In the genomic region with DNA sequence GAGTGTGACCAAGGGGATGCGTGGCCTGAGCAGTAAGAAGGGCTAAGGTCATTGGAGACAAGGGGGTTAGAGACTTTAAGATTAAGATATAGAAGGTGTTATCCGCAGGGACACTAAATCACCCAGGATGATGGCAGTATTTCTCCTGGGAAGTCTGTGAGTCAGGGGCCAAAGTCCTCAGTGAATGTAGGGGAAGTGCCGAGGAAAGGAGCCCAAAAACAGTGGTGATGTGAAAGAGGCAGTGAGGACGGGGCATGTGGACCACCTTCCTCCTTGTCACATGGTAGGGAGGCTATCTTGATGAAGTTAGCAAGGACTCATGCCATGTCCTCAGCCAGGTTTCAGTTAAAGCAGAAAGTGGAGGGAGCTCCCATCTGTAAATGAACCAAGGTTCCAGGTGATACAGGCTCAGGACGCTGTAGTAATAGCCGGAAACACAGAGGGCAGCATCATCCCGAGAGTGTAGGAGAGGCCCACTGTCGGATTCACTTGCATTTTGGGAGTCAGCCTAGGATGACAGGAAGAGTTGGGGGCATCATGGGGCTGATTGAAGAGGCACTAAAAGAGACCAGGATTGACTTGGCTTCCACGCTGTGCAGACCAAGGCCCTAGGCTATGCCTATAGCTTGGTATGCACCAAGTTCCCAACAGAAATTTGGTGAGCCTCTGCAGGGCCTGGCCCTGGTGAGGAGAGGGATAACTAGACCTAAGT, we compare ENCODE assay signal across 1 cellular context.
TF ChIP-seq lines count a peak whose summit lies in the region.

No MANE protein-coding gene starts in this region.

TF ChIP-seq in HepG2, 621 proteins besides CTCF, POLR2A, EP300 and RAD21 (continued from another document and continues in another):
- TF ChIP-seq, protein P1, sequence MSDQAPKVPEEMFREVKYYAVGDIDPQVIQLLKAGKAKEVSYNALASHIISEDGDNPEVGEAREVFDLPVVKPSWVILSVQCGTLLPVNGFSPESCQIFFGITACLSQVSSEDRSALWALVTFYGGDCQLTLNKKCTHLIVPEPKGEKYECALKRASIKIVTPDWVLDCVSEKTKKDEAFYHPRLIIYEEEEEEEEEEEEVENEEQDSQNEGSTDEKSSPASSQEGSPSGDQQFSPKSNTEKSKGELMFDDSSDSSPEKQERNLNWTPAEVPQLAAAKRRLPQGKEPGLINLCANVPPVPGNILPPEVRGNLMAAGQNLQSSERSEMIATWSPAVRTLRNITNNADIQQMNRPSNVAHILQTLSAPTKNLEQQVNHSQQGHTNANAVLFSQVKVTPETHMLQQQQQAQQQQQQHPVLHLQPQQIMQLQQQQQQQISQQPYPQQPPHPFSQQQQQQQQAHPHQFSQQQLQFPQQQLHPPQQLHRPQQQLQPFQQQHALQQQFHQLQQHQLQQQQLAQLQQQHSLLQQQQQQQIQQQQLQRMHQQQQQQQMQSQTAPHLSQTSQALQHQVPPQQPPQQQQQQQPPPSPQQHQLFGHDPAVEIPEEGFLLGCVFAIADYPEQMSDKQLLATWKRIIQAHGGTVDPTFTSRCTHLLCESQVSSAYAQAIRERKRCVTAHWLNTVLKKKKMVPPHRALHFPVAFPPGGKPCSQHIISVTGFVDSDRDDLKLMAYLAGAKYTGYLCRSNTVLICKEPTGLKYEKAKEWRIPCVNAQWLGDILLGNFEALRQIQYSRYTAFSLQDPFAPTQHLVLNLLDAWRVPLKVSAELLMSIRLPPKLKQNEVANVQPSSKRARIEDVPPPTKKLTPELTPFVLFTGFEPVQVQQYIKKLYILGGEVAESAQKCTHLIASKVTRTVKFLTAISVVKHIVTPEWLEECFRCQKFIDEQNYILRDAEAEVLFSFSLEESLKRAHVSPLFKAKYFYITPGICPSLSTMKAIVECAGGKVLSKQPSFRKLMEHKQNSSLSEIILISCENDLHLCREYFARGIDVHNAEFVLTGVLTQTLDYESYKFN (CRISPR knock-in tag; conservative IDR thresholded peaks at IDR 0.05), result no peak
- TF ChIP-seq SNRNP70 (IDR thresholded peaks at IDR 0.05; ENCODE audit: low read depth, low read length) (no peak), ATF4 (CRISPR knock-in tag; IDR thresholded peaks at IDR 0.05) (no peak), ZNF501 (CRISPR knock-in tag; IDR thresholded peaks at IDR 0.05) (peak; percentile 64), XBP1 (CRISPR knock-in tag; IDR thresholded peaks at IDR 0.05) (no peak), ZBTB20 (CRISPR knock-in tag; IDR thresholded peaks at IDR 0.05; ENCODE audit: borderline replicate concordance, low read depth) (0 out of 2 replicates have a peak, but pooled peaks have one; percentile 28), ZNF574 (CRISPR knock-in tag; IDR thresholded peaks at IDR 0.05) (peak; percentile 56), ISL2 (CRISPR knock-in tag; IDR thresholded peaks at IDR 0.05) (no peak), PHF20 (CRISPR knock-in tag; IDR thresholded peaks at IDR 0.05) (peak; percentile 19; the same call in 1 of the 2 replicates), RCOR2 (CRISPR knock-in tag; IDR thresholded peaks at IDR 0.05) (no peak), ZBTB44 (CRISPR knock-in tag; IDR thresholded peaks at IDR 0.05) (no peak), MLX (CRISPR knock-in tag; IDR thresholded peaks at IDR 0.05) (no peak), MEIS2 (CRISPR knock-in tag; IDR thresholded peaks at IDR 0.05) (0 out of 2 replicates have a peak, but pooled peaks have one; percentile 44), HMGXB4 (CRISPR knock-in tag; IDR thresholded peaks at IDR 0.05; ENCODE audit: borderline replicate concordance in 1 of 2, low read depth in 1 of 2) (peak; percentile 43 to 68; a peak in 3 of 4 replicates), ZFX (CRISPR knock-in tag; IDR thresholded peaks at IDR 0.05; ENCODE audit: low read depth) (peak; percentile 50; the same call in 1 of the 2 replicates), ZNF543 (CRISPR knock-in tag; IDR thresholded peaks at IDR 0.05) (no peak), ZNF746 (CRISPR knock-in tag; IDR thresholded peaks at IDR 0.05) (no peak), ZNF883 (CRISPR knock-in tag; IDR thresholded peaks at IDR 0.05; ENCODE audit: not compliant biosample characterization) (no peak), ZNF138 (CRISPR knock-in tag; IDR thresholded peaks at IDR 0.05; ENCODE audit: low read depth) (no peak), ETV5 (CRISPR knock-in tag; IDR thresholded peaks at IDR 0.05; ENCODE audit: borderline replicate concordance) (peak; percentile 67; the same call in 1 of the 2 replicates), ZNF234 (CRISPR knock-in tag; conservative IDR thresholded peaks at IDR 0.05) (no peak), ZNF30 (CRISPR knock-in tag; IDR thresholded peaks at IDR 0.05) (no peak), ZBTB39 (CRISPR knock-in tag; IDR thresholded peaks at IDR 0.05) (no peak), PHF21A (CRISPR knock-in tag; IDR thresholded peaks at IDR 0.05) (no peak; the same call in 1 of the 2 replicates), AKAP8 (CRISPR knock-in tag; IDR thresholded peaks at IDR 0.05) (peak; percentile 55; the same call in 1 of the 2 replicates), MXD4 (CRISPR knock-in tag; IDR thresholded peaks at IDR 0.05) (no peak), ZNF230 (CRISPR knock-in tag; IDR thresholded peaks at IDR 0.05) (0 out of 2 replicates have a peak, but pooled peaks have one; percentile 25), NFIC (IDR thresholded peaks at IDR 0.05; ENCODE audit: low read length) (no peak), ZNF772 (CRISPR knock-in tag; IDR thresholded peaks at IDR 0.05) (0 out of 2 replicates have a peak, but pooled peaks have one; percentile 34), E2F5 (CRISPR knock-in tag; conservative IDR thresholded peaks at IDR 0.05) (no peak)
- TF ChIP-seq, protein P2, sequence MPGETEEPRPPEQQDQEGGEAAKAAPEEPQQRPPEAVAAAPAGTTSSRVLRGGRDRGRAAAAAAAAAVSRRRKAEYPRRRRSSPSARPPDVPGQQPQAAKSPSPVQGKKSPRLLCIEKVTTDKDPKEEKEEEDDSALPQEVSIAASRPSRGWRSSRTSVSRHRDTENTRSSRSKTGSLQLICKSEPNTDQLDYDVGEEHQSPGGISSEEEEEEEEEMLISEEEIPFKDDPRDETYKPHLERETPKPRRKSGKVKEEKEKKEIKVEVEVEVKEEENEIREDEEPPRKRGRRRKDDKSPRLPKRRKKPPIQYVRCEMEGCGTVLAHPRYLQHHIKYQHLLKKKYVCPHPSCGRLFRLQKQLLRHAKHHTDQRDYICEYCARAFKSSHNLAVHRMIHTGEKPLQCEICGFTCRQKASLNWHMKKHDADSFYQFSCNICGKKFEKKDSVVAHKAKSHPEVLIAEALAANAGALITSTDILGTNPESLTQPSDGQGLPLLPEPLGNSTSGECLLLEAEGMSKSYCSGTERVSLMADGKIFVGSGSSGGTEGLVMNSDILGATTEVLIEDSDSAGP (CRISPR knock-in tag; IDR thresholded peaks at IDR 0.05; ENCODE audit: borderline replicate concordance), result peak; percentile 39; the same call in 1 of the 2 replicates
- TF ChIP-seq, protein P3, sequence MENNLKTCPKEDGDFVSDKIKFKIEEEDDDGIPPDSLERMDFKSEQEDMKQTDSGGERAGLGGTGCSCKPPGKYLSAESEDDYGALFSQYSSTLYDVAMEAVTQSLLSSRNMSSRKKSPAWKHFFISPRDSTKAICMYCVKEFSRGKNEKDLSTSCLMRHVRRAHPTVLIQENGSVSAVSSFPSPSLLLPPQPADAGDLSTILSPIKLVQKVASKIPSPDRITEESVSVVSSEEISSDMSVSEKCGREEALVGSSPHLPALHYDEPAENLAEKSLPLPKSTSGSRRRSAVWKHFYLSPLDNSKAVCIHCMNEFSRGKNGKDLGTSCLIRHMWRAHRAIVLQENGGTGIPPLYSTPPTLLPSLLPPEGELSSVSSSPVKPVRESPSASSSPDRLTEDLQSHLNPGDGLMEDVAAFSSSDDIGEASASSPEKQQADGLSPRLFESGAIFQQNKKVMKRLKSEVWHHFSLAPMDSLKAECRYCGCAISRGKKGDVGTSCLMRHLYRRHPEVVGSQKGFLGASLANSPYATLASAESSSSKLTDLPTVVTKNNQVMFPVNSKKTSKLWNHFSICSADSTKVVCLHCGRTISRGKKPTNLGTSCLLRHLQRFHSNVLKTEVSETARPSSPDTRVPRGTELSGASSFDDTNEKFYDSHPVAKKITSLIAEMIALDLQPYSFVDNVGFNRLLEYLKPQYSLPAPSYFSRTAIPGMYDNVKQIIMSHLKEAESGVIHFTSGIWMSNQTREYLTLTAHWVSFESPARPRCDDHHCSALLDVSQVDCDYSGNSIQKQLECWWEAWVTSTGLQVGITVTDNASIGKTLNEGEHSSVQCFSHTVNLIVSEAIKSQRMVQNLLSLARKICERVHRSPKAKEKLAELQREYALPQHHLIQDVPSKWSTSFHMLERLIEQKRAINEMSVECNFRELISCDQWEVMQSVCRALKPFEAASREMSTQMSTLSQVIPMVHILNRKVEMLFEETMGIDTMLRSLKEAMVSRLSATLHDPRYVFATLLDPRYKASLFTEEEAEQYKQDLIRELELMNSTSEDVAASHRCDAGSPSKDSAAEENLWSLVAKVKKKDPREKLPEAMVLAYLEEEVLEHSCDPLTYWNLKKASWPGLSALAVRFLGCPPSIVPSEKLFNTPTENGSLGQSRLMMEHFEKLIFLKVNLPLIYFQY (CRISPR knock-in tag; IDR thresholded peaks at IDR 0.05; ENCODE audit: borderline replicate concordance), result no peak
